ENCODE assay signal across 13 cellular contexts in genomic region chrX:111519215-111519614, GRCh38. TPM values are rescaled to one million over a fixed set of nuclear protein-coding genes. Genes with fewer than 3 reads are reported as not detected.
A peak's percentile ranks its signal among the peaks of the same experiment; 100 is the strongest.
DNase-seq lines count a peak whose midpoint lies in the region; ATAC-seq and TF ChIP-seq lines count a peak whose summit lies in the region.
"Had no signal": no experiment of that assay in that cellular context is flagged by ENCODE, and none has a peak within 500 bp of the region (broad histone marks: within the 10 kb centered on the region; RNA-seq: fewer than 3 reads in every experiment).

No MANE protein-coding gene starts in this region.

- H3K36me3 Mint-ChIP-seq in activated CD8-positive, alpha-beta T cell treated with anti-CD3 and anti-CD28 coated beads, Interleukin-2, amount 10 ng/mL, durations not matched to agents 7 days and 5 days (ENCODE audit: low read depth) = no peaks in the 10 kb centered on the region
- H3K36me3 Mint-ChIP-seq: activated CD4-positive, alpha-beta memory T cell treated with anti-CD3 and anti-CD28 coated beads for 36 hours; stimulated activated effector memory CD8-positive, alpha-beta T cell treated with anti-CD3 and anti-CD28 coated beads, Interleukin-12 subunit alpha, Interleukin-12 subunit beta, amount 100 ng/mL, for 72 hours had no signal

- no peaks in the 10 kb centered on the region for H3K27me3 ChIP-seq in smooth muscle cell (ENCODE audit: low read depth)

- no peak overlapping the region for H3K27ac Mint-ChIP-seq in activated CD8-positive, alpha-beta T cell treated with anti-CD3 and anti-CD28 coated beads, Interleukin-2, amount 10 ng/mL, durations not matched to agents 7 days and 5 days
- H3K27ac Mint-ChIP-seq: activated CD4-positive, alpha-beta memory T cell treated with anti-CD3 and anti-CD28 coated beads for 36 hours; stimulated activated effector memory CD8-positive, alpha-beta T cell treated with anti-CD3 and anti-CD28 coated beads, Interleukin-12 subunit alpha, Interleukin-12 subunit beta, amount 100 ng/mL, for 72 hours had no signal

- H3K4me3 ChIP-seq in fibroblast of villous mesenchyme (ENCODE audit: low read depth, low read length) (no peak overlapping the region), smooth muscle cell (no peak overlapping the region)
- H3K4me3 ChIP-seq: lung had no signal

- H3K4me1 Mint-ChIP-seq in activated CD8-positive, alpha-beta T cell treated with anti-CD3 and anti-CD28 coated beads, Interleukin-2, amount 10 ng/mL, durations not matched to agents 7 days and 5 days (ENCODE audit: low read depth) = no peaks in the 10 kb centered on the region
- H3K4me1 Mint-ChIP-seq: stimulated activated effector memory CD8-positive, alpha-beta T cell treated with anti-CD3 and anti-CD28 coated beads, Interleukin-12 subunit alpha, Interleukin-12 subunit beta, amount 100 ng/mL, for 72 hours had no signal

- no peaks in the 10 kb centered on the region for H3K9me3 Mint-ChIP-seq in activated CD8-positive, alpha-beta T cell treated with anti-CD3 and anti-CD28 coated beads, Interleukin-2, amount 10 ng/mL, durations not matched to agents 7 days and 5 days (ENCODE audit: insufficient read depth)
- H3K9me3 Mint-ChIP-seq: activated CD4-positive, alpha-beta memory T cell treated with anti-CD3 and anti-CD28 coated beads for 36 hours; stimulated activated effector memory CD8-positive, alpha-beta T cell treated with anti-CD3 and anti-CD28 coated beads, Interleukin-12 subunit alpha, Interleukin-12 subunit beta, amount 100 ng/mL, for 72 hours had no signal

- POLR2A ChIA-PET in activated CD8-positive, alpha-beta T cell treated with anti-CD3 and anti-CD28 coated beads, Interleukin-2, amount 10 ng/mL, durations not matched to agents 7 days and 5 days (lab: Charles Lee) = no interaction called here

- H3K4me2 ChIP-seq in smooth muscle cell = peak overlapping the region; percentile 60

- peaks cover 36% of the 10 kb centered on the region for H3K4me1 ChIP-seq in smooth muscle cell (ENCODE audit: low read depth)

- no peak for ATAC-seq in activated CD8-positive, alpha-beta T cell treated with anti-CD3 and anti-CD28 coated beads, Interleukin-2, amount 10 ng/mL, durations not matched to agents 7 days and 5 days
- ATAC-seq in GM21786 (IDR thresholded peaks at IDR 0.05; ENCODE audit: unreplicated experiment) = no peak
- ATAC-seq: stimulated activated effector memory CD8-positive, alpha-beta T cell treated with anti-CD3 and anti-CD28 coated beads, Interleukin-12 subunit alpha, Interleukin-12 subunit beta, amount 100 ng/mL, for 72 hours had no signal

- DNase-seq in NCI-H1436 (lab: John Stamatoyannopoulos, UW) (peak; percentile 10), NCI-H1436 treated with DMSO at 0.1 percent for 48 hours (lab: John Stamatoyannopoulos, UW) (no peak), NCI-H748 treated with DMSO at 0.1 percent for 48 hours (lab: John Stamatoyannopoulos, UW) (peak; percentile 12), fibroblast of villous mesenchyme (ENCODE audit: low read depth) (peak; percentile 82), smooth muscle cell (lab: John Stamatoyannopoulos, UW; ENCODE audit: unreplicated experiment) (peak; percentile 0), DMS153 (lab: John Stamatoyannopoulos, UW) (no peak)
- DNase-seq in activated CD8-positive, alpha-beta T cell treated with anti-CD3 and anti-CD28 coated beads, Interleukin-2, amount 10 ng/mL, durations not matched to agents 7 days and 5 days = no peak
- DNase-seq: activated CD4-positive, alpha-beta memory T cell treated with anti-CD3 and anti-CD28 coated beads for 36 hours; erythroblast had no signal

- CTCF ChIA-PET in activated CD8-positive, alpha-beta T cell treated with anti-CD3 and anti-CD28 coated beads, Interleukin-2, amount 10 ng/mL, durations not matched to agents 7 days and 5 days (lab: Charles Lee) = no interaction called here

- TF ChIP-seq CTCF in fibroblast of villous mesenchyme (IDR thresholded peaks at IDR 0.05; ENCODE audit: insufficient read depth, low read depth, low read length) = no peak
- no peak for TF ChIP-seq CTCF in smooth muscle cell (IDR thresholded peaks at IDR 0.05; ENCODE audit: borderline replicate concordance, insufficient read depth, poor library complexity, severe bottlenecking)

- H3K9ac ChIP-seq in smooth muscle cell (ENCODE audit: low read depth) = peak overlapping the region; percentile 91

- no peaks in the 10 kb centered on the region for H3K9me3 ChIP-seq in smooth muscle cell (replicated peaks; ENCODE audit: low read depth)

- peaks cover 2% of the 10 kb centered on the region for H3K27me3 Mint-ChIP-seq in activated CD8-positive, alpha-beta T cell treated with anti-CD3 and anti-CD28 coated beads, Interleukin-2, amount 10 ng/mL, durations not matched to agents 7 days and 5 days (ENCODE audit: low read depth)
- H3K27me3 Mint-ChIP-seq: activated CD4-positive, alpha-beta memory T cell treated with anti-CD3 and anti-CD28 coated beads for 36 hours had no signal

- H3F3A ChIP-seq in smooth muscle cell (ENCODE audit: low read depth) = no peaks in the 10 kb centered on the region

- peak overlapping the region; percentile 29 for H2AFZ ChIP-seq in smooth muscle cell (ENCODE audit: low read depth)

- peak overlapping the region; percentile 98 for H3K27ac ChIP-seq in smooth muscle cell (ENCODE audit: low read depth)

- no peaks in the 10 kb centered on the region for H3K79me2 ChIP-seq in smooth muscle cell (ENCODE audit: low read depth)

- no peaks in the 10 kb centered on the region for H4K20me1 ChIP-seq in smooth muscle cell (ENCODE audit: low read depth)

- H3K4me3 Mint-ChIP-seq in activated CD8-positive, alpha-beta T cell treated with anti-CD3 and anti-CD28 coated beads, Interleukin-2, amount 10 ng/mL, durations not matched to agents 7 days and 5 days = no peak overlapping the region
- H3K4me3 Mint-ChIP-seq: activated CD4-positive, alpha-beta memory T cell treated with anti-CD3 and anti-CD28 coated beads for 36 hours; stimulated activated effector memory CD8-positive, alpha-beta T cell treated with anti-CD3 and anti-CD28 coated beads, Interleukin-12 subunit alpha, Interleukin-12 subunit beta, amount 100 ng/mL, for 72 hours had no signal

- WGBS in smooth muscle cell (ENCODE audit: low lambda C conversion rate) = 4% methylated on average over 2 of the region's 2 CpGs

- H3K36me3 ChIP-seq in smooth muscle cell (ENCODE audit: low read depth) = no peaks in the 10 kb centered on the region

RNA-seq across cellular contexts. Expression of gene SERTM2, which starts 7.8 kb away (rescaled TPM):
- total RNA-seq in fibroblast of villous mesenchyme = 0.43 and 1.3 TPM in 2 replicates
- 0.31 and 0.90 TPM in 2 replicates for total RNA-seq in smooth muscle cell
- 0.55 TPM in 1 of 2 replicates, not detected in the other for polyA plus RNA-seq in smooth muscle cell
- total RNA-seq in activated CD8-positive, alpha-beta T cell treated with anti-CD3 and anti-CD28 coated beads, Interleukin-2, amount 10 ng/mL, durations not matched to agents 7 days and 5 days = not detected
- total RNA-seq: A172; activated CD4-positive, alpha-beta memory T cell treated with anti-CD3 and anti-CD28 coated beads for 36 hours; lung had no signal

Comparison
In these comparisons a context has a peak if more than half of its experiments do, and no peak if none do; other contexts are left out.
1. DNase-seq: peak in NCI-H1436 (single experiment), NCI-H748 treated with DMSO at 0.1 percent for 48 hours (single experiment), fibroblast of villous mesenchyme (single experiment) and smooth muscle cell (single experiment); none in NCI-H1436 treated with DMSO at 0.1 percent for 48 hours (single experiment), activated CD8-positive, alpha-beta T cell treated with anti-CD3 and anti-CD28 coated beads, Interleukin-2, amount 10 ng/mL, durations not matched to agents 7 days and 5 days (single experiment) and DMS153 (single experiment).